Comparison of ENCODE assay signal across 8 cellular contexts in genomic region chr11:117231637-117232021, GRCh38. TPM values are rescaled to one million over a fixed set of nuclear protein-coding genes. Genes with fewer than 3 reads are reported as not detected.
DNase-seq lines count a peak whose midpoint lies in the region; TF ChIP-seq lines count a peak whose summit lies in the region.

No MANE protein-coding gene starts in this region.

- H3K9ac ChIP-seq in rectal smooth muscle tissue (ENCODE audit: low read length): peak overlapping the region; percentile 80

- H3K4me1 ChIP-seq in SJCRH30 (no peaks in the 10 kb centered on the region), esophagus muscularis mucosa (peaks cover 24 to 50% (median 42%) of the 10 kb centered on the region in 4 donors), rectal smooth muscle tissue (ENCODE audit: control insufficient read depth, insufficient read depth, low read length) (peaks cover 19% of the 10 kb centered on the region)

- no peaks in the 10 kb centered on the region for H3K36me3 ChIP-seq in SJCRH30
- H3K36me3 ChIP-seq in esophagus muscularis mucosa: peaks cover 33 to 46% (median 40%) of the 10 kb centered on the region in 4 donors
- peaks cover 26% of the 10 kb centered on the region for H3K36me3 ChIP-seq in rectal smooth muscle tissue (ENCODE audit: control insufficient read depth, insufficient read depth, low read length)

- H3K27ac ChIP-seq in SJCRH30 (no peak overlapping the region), esophagus muscularis mucosa (replicated peaks in 1 of 4) (peak overlapping the region; percentile 96 to 100 (median 98)), rectal smooth muscle tissue (ENCODE audit: low read depth, low read length) (peak overlapping the region; percentile 97)

- intact Hi-C loops in esophagus muscularis mucosa (cut with DNase I): loop anchor here (10.0 kb wide), 1 partner anchor 457 kb away; the partner anchor contains the start of gene BUD13

- POLR2A ChIA-PET in GM10248 (lab: Yijun Ruan, JAX): no interaction called here

- CTCF ChIA-PET in GM10248 (lab: Yijun Ruan, JAX): interaction anchor here (0.8 to 9.2 kb wide), 15 partner anchors 8 to 497 kb away, joined by 3 to 118 read pairs (median 4); partner anchors contain the start of genes APOA5, PAFAH1B2 and SIDT2

- H3K4me3 ChIP-seq in SJCRH30 (peak overlapping the region; percentile 82), esophagus muscularis mucosa (peak overlapping the region; percentile 95 to 98 (median 96)), rectal smooth muscle tissue (ENCODE audit: low read length) (peak overlapping the region; percentile 97)

- no peak for TF ChIP-seq POLR2A in esophagus muscularis mucosa (IDR thresholded peaks at IDR 0.05; ENCODE audit: low read depth)

- TF ChIP-seq CTCF in GM10248 (IDR thresholded peaks at IDR 0.05; ENCODE audit: control extremely low read depth, extremely low read depth, low read depth, missing control alignments) (no peak), esophagus muscularis mucosa (IDR thresholded peaks at IDR 0.05) (no peak)

- WGBS in esophagus muscularis mucosa: 0% methylated on average over 13 of the region's 13 CpGs

- no peaks in the 10 kb centered on the region for H3K9me3 ChIP-seq in SJCRH30 (replicated peaks)
- H3K9me3 ChIP-seq in esophagus muscularis mucosa: no peaks in the 10 kb centered on the region

- H3K27me3 ChIP-seq in SJCRH30 (no peaks in the 10 kb centered on the region), esophagus muscularis mucosa (no peaks in the 10 kb centered on the region), rectal smooth muscle tissue (ENCODE audit: control insufficient read depth, insufficient read depth, low read length) (no peaks in the 10 kb centered on the region)

- no peak for TF ChIP-seq EP300 in esophagus muscularis mucosa (IDR thresholded peaks at IDR 0.05)

- peak; percentile 34 for DNase-seq in GM10248 (ENCODE audit: extremely low spot score)
- DNase-seq in SJCRH30: peak in 1 of 2 experiments; percentile 12
- DNase-seq in esophagus muscularis mucosa (ENCODE audit: extremely low spot score): no peak
- DNase-seq in NCI-H446 treated with DMSO at 0.1 percent for 48 hours (lab: John Stamatoyannopoulos, UW): no peak
- no peak for DNase-seq in occipital lobe (lab: John Stamatoyannopoulos, UW)
- no peak for DNase-seq in NCI-H2081 treated with DMSO at 0.1 percent for 48 hours (lab: John Stamatoyannopoulos, UW)
- DNase-seq in NCI-H1694 treated with DMSO at 0.1 percent for 48 hours (lab: John Stamatoyannopoulos, UW): no peak

RNA-seq across cellular contexts. Expression of gene PCSK7, which starts 0.2 kb away (rescaled TPM):
- 9.9 and 12.6 TPM in 2 replicates for total RNA-seq in SJCRH30 (2014; rRNA removed; shearing (Covaris generic))
- total RNA-seq in esophagus muscularis mucosa: 10 to 100 TPM; 27.8 to 43.7 (median 31.9) TPM
- 24.0 TPM for total RNA-seq in occipital lobe

RNA-seq across cellular contexts. Expression of gene RNF214, which starts 0.8 kb away (rescaled TPM):
- 9.5 and 12.4 TPM in 2 replicates for total RNA-seq in SJCRH30 (2014; rRNA removed; shearing (Covaris generic))
- total RNA-seq in esophagus muscularis mucosa (10 to 100 TPM; 12.4 to 21.5 (median 18.4) TPM), occipital lobe (16.4 TPM)

RNA-seq across cellular contexts. Expression of gene TAGLN, which starts 32.5 kb away (rescaled TPM):
- total RNA-seq in SJCRH30 (2014; rRNA removed; shearing (Covaris generic)): 3.7 and 4.2 TPM in 2 replicates
- total RNA-seq in esophagus muscularis mucosa (over 10,000 TPM; 12,513 to 19,293 (median 14,679) TPM), occipital lobe (12.9 TPM)

RNA-seq across cellular contexts. Expression of gene SIDT2, which starts 53.1 kb away (rescaled TPM):
- total RNA-seq in SJCRH30 (2014; rRNA removed; shearing (Covaris generic)): 13.7 and 15.0 TPM in 2 replicates
- total RNA-seq in esophagus muscularis mucosa (10 to 100 TPM; 26.5 to 34.1 (median 29.3) TPM), occipital lobe (8.1 TPM)

RNA-seq across cellular contexts. Expression of gene BACE1-AS, which starts 59.5 kb away (rescaled TPM):
- 4.2 and 4.7 TPM in 2 replicates for total RNA-seq in SJCRH30 (2014; rRNA removed; shearing (Covaris generic))
- total RNA-seq in esophagus muscularis mucosa: 10 to 100 TPM in 3 of 4 donors, 1 to 10 TPM in 1; 7.5 to 13.2 (median 11.1) TPM
- 5.3 TPM for total RNA-seq in occipital lobe

Comparison
In these comparisons a context has a peak if more than half of its experiments do, and no peak if none do; other contexts are left out.
1. RNA of gene TAGLN, which starts 32.5 kb away (total RNA-seq): 12,513 to 19,293 TPM in esophagus muscularis mucosa; 12.9 TPM in occipital lobe (single experiment) and 3.7 to 4.2 TPM in SJCRH30; every median in the first group is over 100 times any median in the second.
2. Peak in every context shown above with its lines, with median percentiles within 50 percentile points of each other: H3K4me3 ChIP-seq.